ENCODE assay signal across 17 cellular contexts in genomic region chr13:111413407-111414187, GRCh38.
"Had no signal": no experiment of that assay in that cellular context is flagged by ENCODE, and none has a peak within 500 bp of the region (broad histone marks: within the 10 kb centered on the region; RNA-seq: fewer than 3 reads in every experiment).

No MANE protein-coding gene starts in this region.

- H3K36me3 ChIP-seq: pancreas, suprapubic skin, tibial artery had no signal

- ATAC-seq: esophagus mucosa, left colon, left ventricle myocardium superior, pancreas had no signal

- H3K27ac ChIP-seq: pancreas, suprapubic skin, tibial artery had no signal

- H3K9me3 ChIP-seq: pancreas, suprapubic skin, tibial artery had no signal

- DNase-seq: effector memory CD4-positive, alpha-beta T cell; left colon; left ventricle myocardium superior; mesendoderm; naive B cell; occipital lobe; pancreas; right cardiac atrium; small intestine; stimulated activated CD4-positive, alpha-beta T cell treated with anti-CD3 and anti-CD28 coated beads, Interleukin-12 subunit alpha, Interleukin-12 subunit beta, amount 100 ng/mL, for 4 hours; stimulated activated naive CD4-positive, alpha-beta T cell treated with Interleukin-2 at 50 U/mL for 16 hours; tibial artery had no signal

- H3K4me1 ChIP-seq: pancreas, suprapubic skin had no signal

- FAIRE-seq: endometrium, frontal cortex, keratinocyte, pancreas, small intestine had no signal

- H3K4me3 ChIP-seq: pancreas, suprapubic skin, tibial artery had no signal
